1 cellular context compared by ENCODE assay signal in the genomic region with DNA sequence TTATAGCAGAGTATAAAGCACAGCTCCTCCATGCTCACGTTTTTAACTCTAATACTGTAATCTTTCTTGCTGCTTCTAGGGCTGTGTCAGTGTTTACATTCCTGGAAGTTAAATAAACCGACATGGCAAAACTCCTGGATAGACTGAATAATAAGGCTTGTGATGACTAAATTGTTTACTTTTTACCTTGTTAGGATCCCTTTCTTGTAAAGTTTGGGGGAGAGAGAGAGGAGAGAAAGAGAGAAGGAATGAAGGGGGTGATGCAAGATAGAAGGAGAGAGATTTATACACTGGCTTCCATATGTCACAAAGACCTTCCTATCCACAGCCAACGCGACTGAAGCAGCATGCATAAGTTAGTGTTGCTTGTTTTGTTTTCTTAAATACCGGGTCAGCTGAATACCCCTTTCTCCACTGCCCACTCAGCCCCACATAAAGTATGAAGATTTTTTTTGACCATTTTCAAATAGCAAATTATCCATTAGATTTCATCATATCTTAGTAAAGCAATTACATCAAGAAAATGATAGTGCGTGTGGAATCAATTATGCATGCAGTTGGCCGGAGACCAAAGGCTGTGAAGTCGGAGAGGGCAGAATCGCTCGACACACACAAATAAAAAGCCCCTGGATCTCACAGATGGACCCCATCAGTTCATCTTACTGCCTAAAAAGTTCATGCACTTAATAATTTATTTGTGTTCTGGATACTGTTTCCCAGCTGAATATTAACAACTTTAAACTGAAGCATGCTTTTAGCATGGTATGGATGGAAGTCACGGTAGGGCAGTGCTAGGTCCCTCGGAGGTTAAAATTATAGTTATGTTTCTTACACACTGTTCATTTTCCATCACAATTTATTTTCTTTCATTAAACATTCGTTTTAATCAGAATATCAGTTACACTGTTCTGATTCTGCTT.
TF ChIP-seq lines count a peak whose summit lies in the region.

No MANE protein-coding gene starts in this region.

TF ChIP-seq in GM23338, 12 proteins besides CTCF, POLR2A, EP300 and RAD21 (continued from another document):
- TF ChIP-seq, protein P1, sequence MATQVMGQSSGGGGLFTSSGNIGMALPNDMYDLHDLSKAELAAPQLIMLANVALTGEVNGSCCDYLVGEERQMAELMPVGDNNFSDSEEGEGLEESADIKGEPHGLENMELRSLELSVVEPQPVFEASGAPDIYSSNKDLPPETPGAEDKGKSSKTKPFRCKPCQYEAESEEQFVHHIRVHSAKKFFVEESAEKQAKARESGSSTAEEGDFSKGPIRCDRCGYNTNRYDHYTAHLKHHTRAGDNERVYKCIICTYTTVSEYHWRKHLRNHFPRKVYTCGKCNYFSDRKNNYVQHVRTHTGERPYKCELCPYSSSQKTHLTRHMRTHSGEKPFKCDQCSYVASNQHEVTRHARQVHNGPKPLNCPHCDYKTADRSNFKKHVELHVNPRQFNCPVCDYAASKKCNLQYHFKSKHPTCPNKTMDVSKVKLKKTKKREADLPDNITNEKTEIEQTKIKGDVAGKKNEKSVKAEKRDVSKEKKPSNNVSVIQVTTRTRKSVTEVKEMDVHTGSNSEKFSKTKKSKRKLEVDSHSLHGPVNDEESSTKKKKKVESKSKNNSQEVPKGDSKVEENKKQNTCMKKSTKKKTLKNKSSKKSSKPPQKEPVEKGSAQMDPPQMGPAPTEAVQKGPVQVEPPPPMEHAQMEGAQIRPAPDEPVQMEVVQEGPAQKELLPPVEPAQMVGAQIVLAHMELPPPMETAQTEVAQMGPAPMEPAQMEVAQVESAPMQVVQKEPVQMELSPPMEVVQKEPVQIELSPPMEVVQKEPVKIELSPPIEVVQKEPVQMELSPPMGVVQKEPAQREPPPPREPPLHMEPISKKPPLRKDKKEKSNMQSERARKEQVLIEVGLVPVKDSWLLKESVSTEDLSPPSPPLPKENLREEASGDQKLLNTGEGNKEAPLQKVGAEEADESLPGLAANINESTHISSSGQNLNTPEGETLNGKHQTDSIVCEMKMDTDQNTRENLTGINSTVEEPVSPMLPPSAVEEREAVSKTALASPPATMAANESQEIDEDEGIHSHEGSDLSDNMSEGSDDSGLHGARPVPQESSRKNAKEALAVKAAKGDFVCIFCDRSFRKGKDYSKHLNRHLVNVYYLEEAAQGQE (IDR thresholded peaks at IDR 0.05; ENCODE audit: unreplicated experiment), result no peak
- TF ChIP-seq ZNF114 (CRISPR knock-in tag; IDR thresholded peaks at IDR 0.05) (no peak), NANOG (IDR thresholded peaks at IDR 0.05; ENCODE audit: borderline replicate concordance) (no peak), POLR2AphosphoS5 (IDR thresholded peaks at IDR 0.05; ENCODE audit: low read depth) (no peak), ZNF331 (CRISPR knock-in tag; IDR thresholded peaks at IDR 0.05; ENCODE audit: low read depth) (no peak), JUNB (IDR thresholded peaks at IDR 0.05; ENCODE audit: unreplicated experiment) (no peak), CREB1 (CRISPR knock-in tag; IDR thresholded peaks at IDR 0.05; ENCODE audit: low read depth) (no peak), STAT1 (IDR thresholded peaks at IDR 0.05; ENCODE audit: unreplicated experiment) (no peak)
TF ChIP-seq in GM23338: peak in this region for 0.
